Comparison of ENCODE assay signal across 15 cellular contexts in the genomic region with DNA sequence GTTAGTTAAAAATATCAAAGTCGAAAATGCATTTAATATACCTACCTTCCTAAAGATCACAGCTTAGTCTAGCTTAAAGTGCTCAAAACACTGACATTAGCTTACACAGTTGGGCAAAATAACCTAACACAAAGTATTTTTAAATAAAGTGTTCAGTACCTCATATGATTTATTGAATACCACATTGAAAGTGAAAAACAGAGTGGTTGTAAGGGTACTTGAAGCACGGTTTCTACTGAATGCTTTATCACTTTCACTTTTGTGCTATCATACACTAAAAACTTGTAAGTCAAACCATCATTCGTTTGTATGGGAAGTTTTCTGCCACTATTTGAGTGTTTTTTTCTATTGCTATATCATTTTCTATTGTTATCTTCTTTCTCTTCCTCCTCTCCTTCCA. TPM values are rescaled to one million over a fixed set of nuclear protein-coding genes. Genes with fewer than 3 reads are reported as not detected.
A peak's percentile ranks its signal among the peaks of the same experiment; 100 is the strongest.
DNase-seq lines count a peak whose midpoint lies in the region; ATAC-seq, FAIRE-seq and TF ChIP-seq lines count a peak whose summit lies in the region.
"Had no signal": no experiment of that assay in that cellular context is flagged by ENCODE, and none has a peak within 500 bp of the region (broad histone marks: within the 10 kb centered on the region; RNA-seq: fewer than 3 reads in every experiment).

No MANE protein-coding gene starts in this region.

- H4K20me1 ChIP-seq in GM12878 (ENCODE audit: control insufficient read depth, insufficient read depth), result no peaks in the 10 kb centered on the region
- no peaks in the 10 kb centered on the region for H4K20me1 ChIP-seq in OCI-LY7 (ENCODE audit: insufficient read depth, low read length)

- CTCF ChIA-PET in GM12878 (lab: Yijun Ruan, JAX) (interaction anchor here (1.0 to 1.7 kb wide), 4 partner anchors 11 to 31 kb away, joined by 3 to 6 read pairs (median 4); no protein-coding TSS in a partner anchor), OCI-LY7 (lab: Charles Lee; ENCODE audit: unreplicated experiment) (no interaction called here)

- in situ Hi-C loops in GM12878 (cut with MboI), result no loop called here

- no peak for TF ChIP-seq RAD21 in GM12878 (IDR thresholded peaks at IDR 0.05; ENCODE audit: insufficient read depth, low read depth, low read length)

- H3K4me3 ChIP-seq in GM12878, result no peak overlapping the region
- no peak overlapping the region for H3K4me3 ChIP-seq in OCI-LY7 (ENCODE audit: low read depth, low read length, poor library complexity, severe bottlenecking)
- H3K4me3 ChIP-seq: colonic mucosa had no signal

- DNase-seq in GM12878 (ENCODE audit: low read depth, low spot score) (peak; percentile 48), OCI-LY7 (ENCODE audit: low spot score) (no peak), NCI-H82 (lab: John Stamatoyannopoulos, UW) (no peak)
- DNase-seq: amniotic stem cell, colonic mucosa, Kasumi-1, NCI-H187 treated with DMSO at 0.1 percent for 48 hours, NCI-H774, Right ventricle myocardium superior had no signal

- H3K79me2 ChIP-seq in GM12878 (ENCODE audit: control insufficient read depth, insufficient read depth, low read length), result no peaks in the 10 kb centered on the region; the same call in 1 of the 2 replicates
- peaks cover 36% of the 10 kb centered on the region; the same call in 1 of the 2 replicates for H3K79me2 ChIP-seq in OCI-LY7 (ENCODE audit: insufficient read depth, low read depth, low read length)

- intact Hi-C loops in GM12878 (cut with micrococcal nuclease; ENCODE audit: unreplicated experiment) (loop anchor here (5.0 kb wide), 1 partner anchor 34 kb away; a partner anchor contains a TSS), OCI-LY7 (cut with micrococcal nuclease; ENCODE audit: unreplicated experiment) (no loop called here)

- RAD21 ChIA-PET in GM12878 (lab: Charles Lee; ENCODE audit: unreplicated experiment), result no interaction called here

- peak; percentile 62 for FAIRE-seq in GM12878 (lab: Jason Lieb, UNC)
- FAIRE-seq: H54 had no signal

- SMC1A ChIA-PET in GM12878 (lab: Charles Lee; ENCODE audit: uncharacterized antibody, unreplicated experiment), result interaction anchor here (0.9 to 2.3 kb wide), 6 partner anchors 8 to 35 kb away, joined by 3 to 14 read pairs (median 6); no protein-coding TSS in a partner anchor

- ATAC-seq in GM18519 (IDR thresholded peaks at IDR 0.05; ENCODE audit: low FRiP score, unreplicated experiment), result peak; percentile 91
- ATAC-seq in GM21423 (IDR thresholded peaks at IDR 0.05; ENCODE audit: unreplicated experiment), result peak; percentile 91
- ATAC-seq in HG03196 (IDR thresholded peaks at IDR 0.05; ENCODE audit: unreplicated experiment), result peak; percentile 72
- peak; percentile 97 for ATAC-seq in GM12878
- ATAC-seq in HG02970 (IDR thresholded peaks at IDR 0.05; ENCODE audit: low FRiP score, unreplicated experiment), result no peak

- H3K9ac ChIP-seq in GM12878 (ENCODE audit: control insufficient read depth, insufficient read depth, low read length), result no peak overlapping the region

- H2AFZ ChIP-seq in GM12878 (ENCODE audit: control insufficient read depth, low read depth, low read length) (no peak overlapping the region), OCI-LY7 (ENCODE audit: low read length) (no peak overlapping the region)

- H3K36me3 ChIP-seq in GM12878 (ENCODE audit: control insufficient read depth in 2 of 2, insufficient read depth in 2 of 2, low read length in 1 of 2) (no peaks in the 10 kb centered on the region; a peak in 1 of 4 replicates), OCI-LY7 (ENCODE audit: insufficient read depth, low read length) (peaks cover 29% of the 10 kb centered on the region)
- H3K36me3 ChIP-seq: colonic mucosa had no signal

- H3K27me3 ChIP-seq in GM12878 (replicated peaks in 1 of 2; ENCODE audit: control insufficient read depth in 2 of 2, insufficient read depth in 2 of 2, low read length in 1 of 2), result no peaks in the 10 kb centered on the region
- H3K27me3 ChIP-seq: colonic mucosa had no signal

- no TSS peak for BruUV-seq in GM12878 (replicated peaks; lab: Mats Ljungman, UMichigan)
- no TSS peak for BruUV-seq in OCI-LY7 (replicated peaks; lab: Mats Ljungman, UMichigan)

- no peak for TF ChIP-seq POLR2A in GM12878 (IDR thresholded peaks at IDR 0.05; ENCODE audit: low read depth, low read length)

- TF ChIP-seq CTCF in GM12878 (IDR thresholded peaks at IDR 0.05 in 2 of 3, conservative IDR thresholded peaks at IDR 0.05 in 1 of 3; ENCODE audit: control insufficient read depth in 2 of 3, extremely low read depth in 1 of 3, insufficient read depth in 1 of 3, low read depth in 3 of 3, low read length in 3 of 3) (no peak), OCI-LY7 (conservative IDR thresholded peaks at IDR 0.05; ENCODE audit: low read length) (no peak)

- H3K9me3 ChIP-seq in GM12878 (replicated peaks; ENCODE audit: control insufficient read depth, insufficient read depth, low read length), result no peaks in the 10 kb centered on the region; the same call in 2 of the 3 replicates
- H3K9me3 ChIP-seq in OCI-LY7 (ENCODE audit: low read length), result peaks cover 12% of the 10 kb centered on the region; the same call in 1 of the 2 replicates
- H3K9me3 ChIP-seq: colonic mucosa had no signal

- H3K4me2 ChIP-seq in GM12878 (ENCODE audit: control insufficient read depth, insufficient read depth) (peak overlapping the region; percentile 66), OCI-LY7 (ENCODE audit: low read length) (no peak overlapping the region)

- H3K9me2 ChIP-seq in OCI-LY7 (ENCODE audit: insufficient read depth, low read length), result no peaks in the 10 kb centered on the region

- H3K27ac ChIP-seq in GM12878 (ENCODE audit: control insufficient read depth, insufficient read depth), result no peak overlapping the region; the same call in 1 of the 2 replicates
- no peak overlapping the region for H3K27ac ChIP-seq in OCI-LY7 (ENCODE audit: low read depth, low read length, poor library complexity, severe bottlenecking)
- H3K27ac ChIP-seq: colonic mucosa, HL-60 had no signal

- TF ChIP-seq EP300 in GM12878 (IDR thresholded peaks at IDR 0.05; ENCODE audit: borderline replicate concordance in 1 of 2, control insufficient read depth in 1 of 2, low read depth in 2 of 2, low read length in 2 of 2), result 0 out of 4 replicates have a peak, but pooled peaks have one; percentile 25 to 28

- POLR2A ChIA-PET in GM12878 (lab: Charles Lee), result interaction anchor here (1.2 kb wide), 1 partner anchor 8 kb away, joined by 3 read pairs; no protein-coding TSS in a partner anchor
- POLR2A ChIA-PET in OCI-LY7 (lab: Charles Lee), result no interaction called here

- 26% methylated on average over 3 of the region's 3 CpGs for WGBS in GM12878 (ENCODE audit: insufficient coverage, insufficient replicate concordance, low lambda C conversion rate, missing lambda C conversion rate)

- H3K4me1 ChIP-seq in GM12878 (ENCODE audit: control insufficient read depth, insufficient read depth, low read length), result peaks cover 8% of the 10 kb centered on the region
- H3K4me1 ChIP-seq in OCI-LY7 (ENCODE audit: insufficient read depth, low read length, poor library complexity, severe bottlenecking), result no peaks in the 10 kb centered on the region
- H3K4me1 ChIP-seq: colonic mucosa had no signal

TF ChIP-seq in GM12878, 131 proteins besides CTCF, POLR2A, EP300 and RAD21 (continues in another document):
- TF ChIP-seq, protein P1, sequence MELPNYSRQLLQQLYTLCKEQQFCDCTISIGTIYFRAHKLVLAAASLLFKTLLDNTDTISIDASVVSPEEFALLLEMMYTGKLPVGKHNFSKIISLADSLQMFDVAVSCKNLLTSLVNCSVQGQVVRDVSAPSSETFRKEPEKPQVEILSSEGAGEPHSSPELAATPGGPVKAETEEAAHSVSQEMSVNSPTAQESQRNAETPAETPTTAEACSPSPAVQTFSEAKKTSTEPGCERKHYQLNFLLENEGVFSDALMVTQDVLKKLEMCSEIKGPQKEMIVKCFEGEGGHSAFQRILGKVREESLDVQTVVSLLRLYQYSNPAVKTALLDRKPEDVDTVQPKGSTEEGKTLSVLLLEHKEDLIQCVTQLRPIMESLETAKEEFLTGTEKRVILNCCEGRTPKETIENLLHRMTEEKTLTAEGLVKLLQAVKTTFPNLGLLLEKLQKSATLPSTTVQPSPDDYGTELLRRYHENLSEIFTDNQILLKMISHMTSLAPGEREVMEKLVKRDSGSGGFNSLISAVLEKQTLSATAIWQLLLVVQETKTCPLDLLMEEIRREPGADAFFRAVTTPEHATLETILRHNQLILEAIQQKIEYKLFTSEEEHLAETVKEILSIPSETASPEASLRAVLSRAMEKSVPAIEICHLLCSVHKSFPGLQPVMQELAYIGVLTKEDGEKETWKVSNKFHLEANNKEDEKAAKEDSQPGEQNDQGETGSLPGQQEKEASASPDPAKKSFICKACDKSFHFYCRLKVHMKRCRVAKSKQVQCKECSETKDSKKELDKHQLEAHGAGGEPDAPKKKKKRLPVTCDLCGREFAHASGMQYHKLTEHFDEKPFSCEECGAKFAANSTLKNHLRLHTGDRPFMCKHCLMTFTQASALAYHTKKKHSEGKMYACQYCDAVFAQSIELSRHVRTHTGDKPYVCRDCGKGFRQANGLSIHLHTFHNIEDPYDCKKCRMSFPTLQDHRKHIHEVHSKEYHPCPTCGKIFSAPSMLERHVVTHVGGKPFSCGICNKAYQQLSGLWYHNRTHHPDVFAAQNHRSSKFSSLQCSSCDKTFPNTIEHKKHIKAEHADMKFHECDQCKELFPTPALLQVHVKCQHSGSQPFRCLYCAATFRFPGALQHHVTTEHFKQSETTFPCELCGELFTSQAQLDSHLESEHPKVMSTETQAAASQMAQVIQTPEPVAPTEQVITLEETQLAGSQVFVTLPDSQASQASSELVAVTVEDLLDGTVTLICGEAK (IDR thresholded peaks at IDR 0.05; ENCODE audit: borderline replicate concordance), result peak; percentile 85
- TF ChIP-seq IKZF2 (IDR thresholded peaks at IDR 0.05), result 0 out of 4 replicates have a peak, but pooled peaks of 1 of the 2 experiments have one; percentile 13

RNA-seq across cellular contexts. Expression of a gene that starts 36.6 kb away (rescaled TPM):
- total RNA-seq in GM12878 (2013; cell fraction: nucleolus; rRNA removed), result 72.3 and 76.3 TPM in 2 replicates
- 15.1 and 17.9 TPM in 2 replicates for total RNA-seq in GM12878 (2014; rRNA removed)
- total RNA-seq in GM12878 (2014; rRNA removed; fragmentation: Illumina TruSeq; extraction: Trizol), result 18.2 and 18.9 TPM in 2 replicates
- 18.5 and 20.4 TPM in 2 replicates for total RNA-seq in GM12878 (2021)
- 11.2 TPM for polyA plus RNA-seq in GM12878 (2011; ENCODE audit: low read depth)
- polyA plus RNA-seq in GM12878 (2011; rRNA removed), result 38.2 and 46.2 TPM in 2 replicates
- polyA plus RNA-seq in GM12878 (2011; cell fraction: cytosol; rRNA removed), result 24.4 and 30.0 TPM in 2 replicates
- 23.6 and 32.5 TPM in 2 replicates for polyA plus RNA-seq in GM12878 (2011; cell fraction: nucleus; rRNA removed)
- 9.7 and 11.7 TPM in 2 replicates for polyA plus RNA-seq in GM12878 (2012)
- polyA plus RNA-seq in GM12878 (2014; fragmentation: Illumina TruSeq; extraction: Trizol), result 12.9 and 18.6 TPM in 2 replicates
- polyA plus RNA-seq in GM12878 (2014; fragmentation: Nextera tagmentation; extraction: Ambion mirVana), result 1 to 10 TPM; 3.4 to 5.9 TPM
- 9.9 and 11.5 TPM in 2 replicates for polyA plus RNA-seq in GM12878 (2014; rRNA removed)
- 1 to 10 TPM; 2.8 to 3.0 TPM for polyA plus RNA-seq in GM12878 (2016; fragmentation: Nextera tagmentation; extraction: Ambion mirVana)
- polyA minus RNA-seq in GM12878 (2011; rRNA and poly(A)+ RNA removed), result 121 and 149 TPM in 2 replicates
- 39.9 and 47.0 TPM in 2 replicates for polyA minus RNA-seq in GM12878 (2011; cell fraction: cytosol; rRNA and poly(A)+ RNA removed)
- polyA minus RNA-seq in GM12878 (2011; cell fraction: nucleus; rRNA and poly(A)+ RNA removed), result 44.7 and 55.4 TPM in 2 replicates
- 43.3 and 60.2 TPM in 2 replicates for total RNA-seq in OCI-LY7 (2014; rRNA removed; shearing (Covaris generic))
- 57.4 and 73.9 TPM in 2 replicates for total RNA-seq in OCI-LY7 (2022)
